Comparison of ENCODE assay signal across 8 cellular contexts in genomic region chr7:159030490-159031134, GRCh38.
DNase-seq lines count a peak whose midpoint lies in the region; ATAC-seq and TF ChIP-seq lines count a peak whose summit lies in the region.

No MANE protein-coding gene starts in this region.

- TF ChIP-seq POLR2A in suprapubic skin (IDR thresholded peaks at IDR 0.05), result no peak

- no peaks in the 10 kb centered on the region for H3K27me3 ChIP-seq in liver (ENCODE audit: control insufficient read depth in 4 of 4, insufficient read depth in 4 of 4, low read length in 3 of 4)
- peaks cover 6% of the 10 kb centered on the region for H3K27me3 ChIP-seq in suprapubic skin

- intact Hi-C loops in dendritic cell treated with granulocyte-macrophage colony-stimulating factor and Interleukin-4, amounts not matched to agents 40 ng/mL and 50 ng/mL, for 4 days (cut with micrococcal nuclease), result no loop called here

- no peaks in the 10 kb centered on the region for H3K9me3 ChIP-seq in liver (ENCODE audit: control insufficient read depth in 4 of 4, low read length in 3 of 4)
- H3K9me3 ChIP-seq in suprapubic skin, result no peaks in the 10 kb centered on the region

- H3K36me3 Mint-ChIP-seq in activated naive CD4-positive, alpha-beta T cell treated with anti-CD3 and anti-CD28 coated beads, Interleukin-2, amount 10 ng/mL, durations not matched to agents 7 days and 5 days, result no peaks in the 10 kb centered on the region
- H3K36me3 Mint-ChIP-seq in dendritic cell treated with granulocyte-macrophage colony-stimulating factor and Interleukin-4, amounts not matched to agents 40 ng/mL and 50 ng/mL, for 4 days (ENCODE audit: low read depth), result no peaks in the 10 kb centered on the region

- peak overlapping the region in 1 of 2 donors; percentile 13 for H3K9ac ChIP-seq in liver (ENCODE audit: low read depth in 1 of 2, low read length in 2 of 2)

- H3K4me1 Mint-ChIP-seq in activated naive CD4-positive, alpha-beta T cell treated with anti-CD3 and anti-CD28 coated beads, Interleukin-2, amount 10 ng/mL, durations not matched to agents 7 days and 5 days, result peaks cover 13% of the 10 kb centered on the region
- peaks cover 10% of the 10 kb centered on the region for H3K4me1 Mint-ChIP-seq in dendritic cell treated with granulocyte-macrophage colony-stimulating factor and Interleukin-4, amounts not matched to agents 40 ng/mL and 50 ng/mL, for 4 days (ENCODE audit: low read depth)

- ATAC-seq in HG02981 (IDR thresholded peaks at IDR 0.05; ENCODE audit: unreplicated experiment) (no peak), GM19324 (IDR thresholded peaks at IDR 0.05; ENCODE audit: low FRiP score, unreplicated experiment) (no peak)

- H3K4me3 Mint-ChIP-seq in activated naive CD4-positive, alpha-beta T cell treated with anti-CD3 and anti-CD28 coated beads, Interleukin-2, amount 10 ng/mL, durations not matched to agents 7 days and 5 days, result peak overlapping the region; percentile 38
- peak overlapping the region; percentile 68 for H3K4me3 Mint-ChIP-seq in dendritic cell treated with granulocyte-macrophage colony-stimulating factor and Interleukin-4, amounts not matched to agents 40 ng/mL and 50 ng/mL, for 4 days

- no peak for TF ChIP-seq CTCF in liver (IDR thresholded peaks at IDR 0.05; ENCODE audit: low read depth, low read length, missing input control)
- TF ChIP-seq CTCF in suprapubic skin (IDR thresholded peaks at IDR 0.05), result peak in 1 of 2 donors; percentile 22

- no peak for TF ChIP-seq EP300 in suprapubic skin (IDR thresholded peaks at IDR 0.05)

- WGBS in liver, result 2% methylated on average over 59 of the region's 59 CpGs
- WGBS in suprapubic skin, result 12% methylated on average over 29 of the region's 59 CpGs

- DNase-seq in activated naive CD4-positive, alpha-beta T cell treated with anti-CD3 and anti-CD28 coated beads, Interleukin-2, amount 10 ng/mL, durations not matched to agents 7 days and 5 days, result peak; percentile 44
- DNase-seq in activated naive CD4-positive, alpha-beta T cell (lab: John Stamatoyannopoulos, UW), result no peak
- DNase-seq in RKO (ENCODE audit: low spot score), result peak; percentile 58
- DNase-seq in suprapubic skin (ENCODE audit: low spot score in 2 of 2), result peak; percentile 60 to 78

- peak in 1 of 2 donors; percentile 23 for TF ChIP-seq RAD21 in liver (IDR thresholded peaks at IDR 0.05)

- H3K9me3 Mint-ChIP-seq in activated naive CD4-positive, alpha-beta T cell treated with anti-CD3 and anti-CD28 coated beads, Interleukin-2, amount 10 ng/mL, durations not matched to agents 7 days and 5 days, result no peaks in the 10 kb centered on the region
- no peaks in the 10 kb centered on the region for H3K9me3 Mint-ChIP-seq in dendritic cell treated with granulocyte-macrophage colony-stimulating factor and Interleukin-4, amounts not matched to agents 40 ng/mL and 50 ng/mL, for 4 days

- H3K36me3 ChIP-seq in liver (ENCODE audit: control insufficient read depth in 4 of 4, insufficient read depth in 3 of 4, low read depth in 1 of 4, low read length in 3 of 4) (no peaks in the 10 kb centered on the region), suprapubic skin (no peaks in the 10 kb centered on the region)

- peaks cover 0 to 8% (median 5%) of the 10 kb centered on the region in 4 donors for H3K4me1 ChIP-seq in liver (ENCODE audit: control insufficient read depth in 4 of 4, insufficient read depth in 4 of 4, low read length in 3 of 4)
- peaks cover 22% of the 10 kb centered on the region for H3K4me1 ChIP-seq in suprapubic skin

- H3K27ac ChIP-seq in liver (ENCODE audit: low read depth in 1 of 2, low read length in 2 of 2), result peak overlapping the region; percentile 46 to 48
- no peak overlapping the region for H3K27ac ChIP-seq in suprapubic skin

- no peak overlapping the region for H3K27ac Mint-ChIP-seq in activated naive CD4-positive, alpha-beta T cell treated with anti-CD3 and anti-CD28 coated beads, Interleukin-2, amount 10 ng/mL, durations not matched to agents 7 days and 5 days
- H3K27ac Mint-ChIP-seq in dendritic cell treated with granulocyte-macrophage colony-stimulating factor and Interleukin-4, amounts not matched to agents 40 ng/mL and 50 ng/mL, for 4 days, result no peak overlapping the region

- H3K4me3 ChIP-seq in liver (ENCODE audit: low read depth in 1 of 3, low read length in 3 of 3) (peak overlapping the region in 2 of 3 donors; percentile 59 to 64), suprapubic skin (peak overlapping the region; percentile 52)

- H3K27me3 Mint-ChIP-seq in activated naive CD4-positive, alpha-beta T cell treated with anti-CD3 and anti-CD28 coated beads, Interleukin-2, amount 10 ng/mL, durations not matched to agents 7 days and 5 days, result peaks cover 65% of the 10 kb centered on the region
- H3K27me3 Mint-ChIP-seq in dendritic cell treated with granulocyte-macrophage colony-stimulating factor and Interleukin-4, amounts not matched to agents 40 ng/mL and 50 ng/mL, for 4 days, result peaks cover 34% of the 10 kb centered on the region

- CTCF ChIA-PET in activated naive CD4-positive, alpha-beta T cell treated with anti-CD3 and anti-CD28 coated beads, Interleukin-2, amount 10 ng/mL, durations not matched to agents 7 days and 5 days (lab: Charles Lee), result interaction anchor here (1.1 kb wide), 1 partner anchor 18 kb away, joined by 3 read pairs; no protein-coding TSS in a partner anchor

TF ChIP-seq in liver, 16 proteins besides CTCF, POLR2A, EP300 and RAD21:
- TF ChIP-seq SP1 (IDR thresholded peaks at IDR 0.05) (no peak), FOXA2 (IDR thresholded peaks at IDR 0.05) (no peak), NR2F2 (IDR thresholded peaks at IDR 0.05) (no peak), GABPA (IDR thresholded peaks at IDR 0.05 in 1 of 2, conservative IDR thresholded peaks at IDR 0.05 in 1 of 2) (no peak), EGR1 (IDR thresholded peaks at IDR 0.05; ENCODE audit: low read depth in 2 of 2) (peak in 1 of 2 donors; percentile 60), TAF1 (conservative IDR thresholded peaks at IDR 0.05) (no peak)

Comparison
In these comparisons a context has a peak if more than half of its experiments do, and no peak if none do; other contexts are left out.
1. DNase-seq: peak in activated naive CD4-positive, alpha-beta T cell treated with anti-CD3 and anti-CD28 coated beads, Interleukin-2, amount 10 ng/mL, durations not matched to agents 7 days and 5 days (single experiment), RKO (single experiment) and suprapubic skin (2 of 2); none in activated naive CD4-positive, alpha-beta T cell (0 of 4).